35 cellular contexts compared by ENCODE assay signal in the genomic region with DNA sequence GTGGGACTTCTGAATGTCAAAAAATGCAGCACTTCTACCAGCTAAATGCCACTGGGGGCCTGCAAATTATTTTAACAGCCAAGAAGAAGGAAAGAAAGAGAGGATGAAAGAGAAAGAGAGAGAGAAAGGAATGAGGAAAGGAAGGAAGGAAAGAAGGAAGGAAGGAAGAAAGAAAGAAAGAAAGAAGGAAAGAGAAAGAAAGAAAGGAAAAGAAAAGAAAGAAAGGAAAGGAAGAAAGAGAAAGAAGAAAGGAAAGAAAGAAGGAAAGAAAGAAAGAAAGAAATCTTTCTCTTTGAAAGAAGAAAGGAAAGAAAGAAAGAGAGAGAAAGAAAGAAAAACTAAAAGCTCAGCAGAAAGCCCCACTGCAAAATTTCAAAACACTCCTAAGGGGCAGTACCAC.
"Had no signal": no experiment of that assay in that cellular context is flagged by ENCODE, and none has a peak within 500 bp of the region (broad histone marks: within the 10 kb centered on the region; RNA-seq: fewer than 3 reads in every experiment).

No MANE protein-coding gene starts in this region.

- DNase-seq: Karpas-422, Kasumi-1, MG63, MM.1S, MV-4-11, NCI-H1048, NCI-H1092, NCI-H1092 treated with DMSO at 0.1 percent for 48 hours, NCI-H1105, NCI-H1105 treated with DMSO at 0.1 percent for 48 hours, NCI-H1417, NCI-H1417 treated with DMSO at 0.1 percent for 48 hours, NCI-H1436, NCI-H1436 treated with DMSO at 0.1 percent for 48 hours, NCI-H146, NCI-H1694, NCI-H1694 treated with DMSO at 0.1 percent for 48 hours, NCI-H187, NCI-H187 treated with DMSO at 0.1 percent for 48 hours, NCI-H1930, NCI-H2029, NCI-H2029 treated with DMSO at 0.1 percent for 48 hours, NCI-H2081, NCI-H2081 treated with DMSO at 0.1 percent for 48 hours, NCI-H2107, NCI-H2171, NCI-H2171 treated with DMSO at 0.1 percent for 48 hours, NCI-H2227 treated with DMSO at 0.1 percent for 48 hours, NCI-H226, NCI-H345, NCI-H446, NCI-H446 treated with DMSO at 0.1 percent for 48 hours, NCI-H510A, NCI-H510A treated with DMSO at 0.1 percent for 48 hours, NCI-H524 had no signal

- H3K4me3 ChIP-seq: MG63 had no signal

- H3K9me3 ChIP-seq: MG63 had no signal

- H3K36me3 ChIP-seq: MG63 had no signal
